ENCODE assay signal across 13 cellular contexts in the genomic region with DNA sequence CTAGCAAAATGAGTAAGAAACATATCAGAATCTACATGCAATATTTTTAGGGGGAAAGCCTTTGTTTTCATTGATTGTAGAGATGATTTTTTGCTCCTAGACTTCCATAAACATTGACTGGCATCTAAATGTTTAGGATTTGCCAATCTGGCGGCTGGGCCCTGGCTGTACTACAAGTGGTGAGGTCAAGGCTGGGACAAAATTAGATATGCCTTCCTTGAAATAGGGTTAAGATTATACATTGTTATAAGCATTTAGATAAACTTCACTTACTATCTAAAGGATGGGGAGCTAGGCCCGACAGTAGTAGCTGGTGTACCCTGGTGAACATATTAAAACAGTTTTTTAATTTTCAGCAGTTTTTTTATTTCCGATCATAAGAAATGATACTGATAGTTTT. TPM values are rescaled to one million over a fixed set of nuclear protein-coding genes. Genes with fewer than 3 reads are reported as not detected.
DNase-seq lines count a peak whose midpoint lies in the region; ATAC-seq and TF ChIP-seq lines count a peak whose summit lies in the region.
"Had no signal": no experiment of that assay in that cellular context is flagged by ENCODE, and none has a peak within 500 bp of the region (broad histone marks: within the 10 kb centered on the region; RNA-seq: fewer than 3 reads in every experiment).

No MANE protein-coding gene starts in this region.

- H3K9me3 Mint-ChIP-seq in CD8-positive, alpha-beta T cell, result no peaks in the 10 kb centered on the region
- H3K9me3 Mint-ChIP-seq: activated T-helper 2 cell treated with anti-CD3 and anti-CD28 coated beads, Interferon-gamma antibody, Interleukin-2, Interleukin-4, amounts not matched to agents 10 μg/mL and 5 μg/mL and 100 μg/mL, durations not matched to agents 14 hours and 24 hours and 36 hours; HFFc6; naive thymus-derived CD8-positive, alpha-beta T cell had no signal

- no peak for TF ChIP-seq CTCF in coronary artery (IDR thresholded peaks at IDR 0.05)
- TF ChIP-seq CTCF in CD8-positive, alpha-beta T cell (IDR thresholded peaks at IDR 0.05), result no peak

- no peaks in the 10 kb centered on the region for H3K27me3 ChIP-seq in CD8-positive, alpha-beta T cell (ENCODE audit: insufficient read depth, low read length)

- H3K27ac ChIP-seq in coronary artery (peak overlapping the region; percentile 77 to 97), substantia nigra (ENCODE audit: low read depth, low read length, poor library complexity, severe bottlenecking) (peak overlapping the region; percentile 75)
- no peak overlapping the region for H3K27ac ChIP-seq in CD8-positive, alpha-beta T cell (ENCODE audit: low read depth, low read length)

- peaks cover 8% of the 10 kb centered on the region for H3K36me3 Mint-ChIP-seq in CD8-positive, alpha-beta T cell

- peaks cover 9% of the 10 kb centered on the region for H3K4me1 ChIP-seq in CD8-positive, alpha-beta T cell (ENCODE audit: insufficient read depth, low read length)
- H3K4me1 ChIP-seq: Caco-2 had no signal

- intact Hi-C loops in CD8-positive, alpha-beta T cell (cut with DNase I, micrococcal nuclease), result loop anchor here in 1 of 2 experiments (10.0 kb wide), 1 partner anchor 1697 kb away; the partner anchor contains the start of gene ATG4C

- no peak overlapping the region for H3K27ac Mint-ChIP-seq in CD8-positive, alpha-beta T cell
- H3K27ac Mint-ChIP-seq: activated T-helper 2 cell treated with anti-CD3 and anti-CD28 coated beads, Interferon-gamma antibody, Interleukin-2, Interleukin-4, amounts not matched to agents 10 μg/mL and 5 μg/mL and 100 μg/mL, durations not matched to agents 14 hours and 24 hours and 36 hours; HFFc6 had no signal

- H3K4me3 Mint-ChIP-seq in CD8-positive, alpha-beta T cell, result no peak overlapping the region
- H3K4me3 Mint-ChIP-seq: HFFc6; naive thymus-derived CD8-positive, alpha-beta T cell had no signal

- CTCF ChIA-PET in CD8-positive, alpha-beta T cell (lab: Charles Lee), result no interaction called here

- peaks cover 11% of the 10 kb centered on the region for H3K4me1 Mint-ChIP-seq in CD8-positive, alpha-beta T cell (ENCODE audit: low read depth)

- no peaks in the 10 kb centered on the region for H3K9me3 ChIP-seq in CD8-positive, alpha-beta T cell (ENCODE audit: low read length)
- H3K9me3 ChIP-seq: Caco-2 had no signal

- DNase-seq in NCI-H2029 treated with DMSO at 0.1 percent for 48 hours (lab: John Stamatoyannopoulos, UW), result peak; percentile 95
- DNase-seq in coronary artery (ENCODE audit: low spot score), result no peak
- peak; percentile 46 for DNase-seq in medulla oblongata (ENCODE audit: extremely low spot score)
- DNase-seq in substantia nigra (lab: John Stamatoyannopoulos, UW), result peak in 8 of 49 donors; percentile 9 to 61 (median 22)
- DNase-seq in CD8-positive, alpha-beta T cell, result no peak
- DNase-seq in NCI-H1092 (lab: John Stamatoyannopoulos, UW), result no peak
- DNase-seq in NCI-H1105 (lab: John Stamatoyannopoulos, UW), result no peak
- DNase-seq: Caco-2; HFFc6; naive thymus-derived CD8-positive, alpha-beta T cell; RPMI8226 had no signal

- POLR2A ChIA-PET in CD8-positive, alpha-beta T cell (lab: Charles Lee), result interaction anchor here (1.5 kb wide), 1 partner anchor 9 kb away, joined by 4 read pairs; no protein-coding TSS in a partner anchor

- no peaks in the 10 kb centered on the region for H3K36me3 ChIP-seq in CD8-positive, alpha-beta T cell (ENCODE audit: insufficient read depth, low read length)

- H3K27me3 Mint-ChIP-seq in CD8-positive, alpha-beta T cell (ENCODE audit: low read depth), result peaks cover 3% of the 10 kb centered on the region

- ATAC-seq in CD8-positive, alpha-beta T cell, result no peak
- no peak for ATAC-seq in HG03439 (IDR thresholded peaks at IDR 0.05; ENCODE audit: unreplicated experiment)
- ATAC-seq: naive thymus-derived CD8-positive, alpha-beta T cell had no signal

- H3K4me3 ChIP-seq in coronary artery, result peak overlapping the region; percentile 93
- H3K4me3 ChIP-seq in CD8-positive, alpha-beta T cell (ENCODE audit: low read depth, low read length), result no peak overlapping the region

RNA-seq across cellular contexts. Expression of gene NFIA, which starts 5.2 kb away (rescaled TPM):
- 1 to 10 TPM; 5.3 to 6.7 TPM for total RNA-seq in CD8-positive, alpha-beta T cell

Comparison
In these comparisons a context has a peak if more than half of its experiments do, and no peak if none do; other contexts are left out.
1. DNase-seq: peak in NCI-H2029 treated with DMSO at 0.1 percent for 48 hours (single experiment) and medulla oblongata (single experiment); none in coronary artery (single experiment), CD8-positive, alpha-beta T cell (0 of 7), NCI-H1092 (single experiment) and NCI-H1105 (single experiment).